Comparison of ENCODE assay signal across 2 cellular contexts in genomic region chr16:14050297-14051027, GRCh38.
TF ChIP-seq lines count a peak whose summit lies in the region.

No MANE protein-coding gene starts in this region.

TF ChIP-seq in A549, 52 proteins besides CTCF, POLR2A, EP300 and RAD21 (continued from another document):
- TF ChIP-seq, protein P1, sequence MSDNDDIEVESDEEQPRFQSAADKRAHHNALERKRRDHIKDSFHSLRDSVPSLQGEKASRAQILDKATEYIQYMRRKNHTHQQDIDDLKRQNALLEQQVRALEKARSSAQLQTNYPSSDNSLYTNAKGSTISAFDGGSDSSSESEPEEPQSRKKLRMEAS (IDR thresholded peaks at IDR 0.05) = 0 out of 2 replicates have a peak, but pooled peaks have one; percentile 25
- peak; percentile 58; the same call in 1 of the 2 replicates for TF ChIP-seq GATA3 (IDR thresholded peaks at IDR 0.05; ENCODE audit: borderline replicate concordance)
- no peak for TF ChIP-seq NR3C1 (IDR thresholded peaks at IDR 0.05)
- TF ChIP-seq REST (IDR thresholded peaks at IDR 0.05) = no peak
- no peak for TF ChIP-seq USF2 (IDR thresholded peaks at IDR 0.05)
- no peak for TF ChIP-seq FOXS1 (CRISPR knock-in tag; IDR thresholded peaks at IDR 0.05)
- no peak for TF ChIP-seq E2F6 (IDR thresholded peaks at IDR 0.05; ENCODE audit: borderline replicate concordance, low read depth)

TF ChIP-seq in IMR-90, 13 proteins besides CTCF, POLR2A, EP300 and RAD21:
- TF ChIP-seq BHLHE40 (IDR thresholded peaks at IDR 0.05; ENCODE audit: low read depth, low read length) (no peak), CEBPB (IDR thresholded peaks at IDR 0.05; ENCODE audit: low read depth, low read length) (no peak), USF2 (IDR thresholded peaks at IDR 0.05; ENCODE audit: low read depth, low read length) (no peak), RFX5 (IDR thresholded peaks at IDR 0.05; ENCODE audit: low read depth, low read length) (no peak), MAZ (IDR thresholded peaks at IDR 0.05; ENCODE audit: borderline replicate concordance, low read depth, low read length) (no peak), MXI1 (IDR thresholded peaks at IDR 0.05; ENCODE audit: borderline replicate concordance, low read depth, low read length) (no peak), FOS (IDR thresholded peaks at IDR 0.05; ENCODE audit: low read depth, low read length) (no peak), CHD1 (IDR thresholded peaks at IDR 0.05; ENCODE audit: low read depth, low read length) (no peak), SMC3 (IDR thresholded peaks at IDR 0.05; ENCODE audit: low read depth, low read length) (no peak), NFE2L2 (IDR thresholded peaks at IDR 0.05; ENCODE audit: low read depth, low read length) (no peak), MAFK (IDR thresholded peaks at IDR 0.05; ENCODE audit: low read depth, low read length) (no peak), RCOR1 (IDR thresholded peaks at IDR 0.05; ENCODE audit: insufficient replicate concordance, low read length) (no peak)
- TF ChIP-seq, protein P2, sequence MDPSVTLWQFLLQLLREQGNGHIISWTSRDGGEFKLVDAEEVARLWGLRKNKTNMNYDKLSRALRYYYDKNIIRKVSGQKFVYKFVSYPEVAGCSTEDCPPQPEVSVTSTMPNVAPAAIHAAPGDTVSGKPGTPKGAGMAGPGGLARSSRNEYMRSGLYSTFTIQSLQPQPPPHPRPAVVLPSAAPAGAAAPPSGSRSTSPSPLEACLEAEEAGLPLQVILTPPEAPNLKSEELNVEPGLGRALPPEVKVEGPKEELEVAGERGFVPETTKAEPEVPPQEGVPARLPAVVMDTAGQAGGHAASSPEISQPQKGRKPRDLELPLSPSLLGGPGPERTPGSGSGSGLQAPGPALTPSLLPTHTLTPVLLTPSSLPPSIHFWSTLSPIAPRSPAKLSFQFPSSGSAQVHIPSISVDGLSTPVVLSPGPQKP (IDR thresholded peaks at IDR 0.05; ENCODE audit: borderline replicate concordance, low read depth, low read length) = no peak
